Comparison of ENCODE assay signal across 9 cellular contexts in genomic region chr20:3798405-3798768, GRCh38. TPM values are rescaled to one million over a fixed set of nuclear protein-coding genes. Genes with fewer than 3 reads are reported as not detected.
DNase-seq lines count a peak whose midpoint lies in the region; ATAC-seq and TF ChIP-seq lines count a peak whose summit lies in the region.
"Had no signal": no experiment of that assay in that cellular context is flagged by ENCODE, and none has a peak within 500 bp of the region (broad histone marks: within the 10 kb centered on the region; RNA-seq: fewer than 3 reads in every experiment).

No MANE protein-coding gene starts in this region.

- peaks cover 55% of the 10 kb centered on the region for H3K79me2 ChIP-seq in ACC112 (ENCODE audit: control insufficient read depth, insufficient read depth, low read length, unreplicated experiment)

- H3K27ac ChIP-seq in ACC112 (ENCODE audit: low read depth, low read length): peak overlapping the region; percentile 60
- peak overlapping the region; percentile 29; the same call in 1 of the 2 replicates for H3K27ac ChIP-seq in IMR-90 (ENCODE audit: insufficient read depth, low read length)
- peak overlapping the region; percentile 86 for H3K27ac ChIP-seq in muscle layer of duodenum (ENCODE audit: low read length)

- H2BK5ac ChIP-seq in IMR-90 (ENCODE audit: low read depth, low read length, poor library complexity, severe bottlenecking): peak overlapping the region; percentile 39

- peaks cover 47% of the 10 kb centered on the region; the same call in 1 of the 2 replicates for H3K36me3 ChIP-seq in ACC112 (ENCODE audit: insufficient read depth, low read length)
- H3K36me3 ChIP-seq in IMR-90 (ENCODE audit: control insufficient read depth, insufficient read depth, low read length): peaks cover 44% of the 10 kb centered on the region
- peaks cover 17 to 37% of the 10 kb centered on the region in 2 donors for H3K36me3 ChIP-seq in muscle layer of duodenum (ENCODE audit: control insufficient read depth in 1 of 2, insufficient read depth in 2 of 2, low read length in 2 of 2)

- H3K14ac ChIP-seq in IMR-90 (replicated peaks; ENCODE audit: low read depth, low read length): peak overlapping the region; percentile 82

- peaks cover 54% of the 10 kb centered on the region for H3K36me3 Mint-ChIP-seq in central memory CD8-positive, alpha-beta T cell (ENCODE audit: insufficient read depth)

- BruUV-seq in IMR-90 (replicated peaks; lab: Mats Ljungman, UMichigan): no TSS peak

- peak overlapping the region; percentile 76 for H3K4me2 ChIP-seq in IMR-90 (ENCODE audit: low read depth, low read length)

- H3K23ac ChIP-seq in IMR-90 (ENCODE audit: low read depth, low read length): 0 out of 2 replicates have a peak overlapping the region, but pooled peaks have one; percentile 51

- no peak overlapping the region; the same call in 1 of the 2 replicates for H4K5ac ChIP-seq in IMR-90 (ENCODE audit: low read depth, low read length)

- H2AFZ ChIP-seq in ACC112 (ENCODE audit: low read length, unreplicated experiment): no peak overlapping the region
- no peak overlapping the region for H2AFZ ChIP-seq in IMR-90 (replicated peaks; ENCODE audit: low read length, poor library complexity)

- peaks cover 63% of the 10 kb centered on the region for H3K4me1 Mint-ChIP-seq in central memory CD8-positive, alpha-beta T cell

- H2AK5ac ChIP-seq in IMR-90 (ENCODE audit: low read depth, low read length): peak overlapping the region; percentile 69; the same call in 1 of the 2 replicates

- no peaks in the 10 kb centered on the region for H3K9me3 Mint-ChIP-seq in central memory CD8-positive, alpha-beta T cell

- H3K79me1 ChIP-seq in IMR-90 (ENCODE audit: low read depth in 1 of 2, low read length in 2 of 2): peaks cover 37 to 81% of the 10 kb centered on the region in 2 experiments

- 0 out of 2 replicates have a peak overlapping the region, but pooled peaks have one; percentile 66 for H2BK20ac ChIP-seq in IMR-90 (ENCODE audit: low read depth, low read length)

- H3K18ac ChIP-seq in IMR-90 (ENCODE audit: low read depth, low read length): no peak overlapping the region

- in situ Hi-C loops in IMR-90 (cut with MboI; ENCODE audit: low sequenced_read_pairs): no loop called here

- peak overlapping the region; percentile 60 for H2BK120ac ChIP-seq in IMR-90 (ENCODE audit: low read depth, low read length)

- dilution Hi-C loops in IMR-90 (cut with HindIII; ENCODE audit: low sequenced_read_pairs, unreplicated experiment): no loop called here

- peak overlapping the region; percentile 62 for H3K4ac ChIP-seq in IMR-90 (ENCODE audit: low read depth, low read length)

- TF ChIP-seq POLR2A in IMR-90 (IDR thresholded peaks at IDR 0.05; ENCODE audit: low read depth, low read length): no peak

- H3K9me1 ChIP-seq in IMR-90 (ENCODE audit: insufficient read depth, low read length): peaks cover 24% of the 10 kb centered on the region

- TF ChIP-seq CTCF in IMR-90 (conservative IDR thresholded peaks at IDR 0.05; ENCODE audit: low read depth, low read length): no peak

- H4K20me1 ChIP-seq in IMR-90 (ENCODE audit: insufficient read depth, low read length): no peaks in the 10 kb centered on the region

- CTCF ChIA-PET in IMR-90 (lab: Yijun Ruan, JAX): no interaction called here

- peak overlapping the region; percentile 55 for H2AK9ac ChIP-seq in IMR-90 (replicated peaks; ENCODE audit: low read depth, low read length, poor library complexity)

- WGBS in IMR-90 (ENCODE audit: extremely low coverage in 2 of 2, insufficient read length in 1 of 2), 2 experiments: no CpG with 5 or more reads among the region's 5 CpGs

- H3K4me3 ChIP-seq in ACC112 (ENCODE audit: low read depth, low read length) (peak overlapping the region; percentile 85), IMR-90 (ENCODE audit: insufficient read depth, low read depth, low read length) (no peak overlapping the region), muscle layer of duodenum (ENCODE audit: low read depth in 1 of 2, low read length in 2 of 2) (peak overlapping the region in 1 of 2 donors; percentile 51)

- intact Hi-C loops in IMR-90 (cut with micrococcal nuclease): loop anchor here (2.0 kb wide), 1 partner anchor 14 kb away; no protein-coding TSS in a partner anchor

- peak overlapping the region in 1 of 2 experiments; percentile 44; a peak in 2 of 4 replicates for H4K8ac ChIP-seq in IMR-90 (ENCODE audit: low read depth in 2 of 2, low read length in 2 of 2)

- ATAC-seq in IMR-90 (ENCODE audit: low read depth) (no peak), HG02938 (IDR thresholded peaks at IDR 0.05; ENCODE audit: unreplicated experiment) (no peak), HG03439 (IDR thresholded peaks at IDR 0.05; ENCODE audit: unreplicated experiment) (no peak)
- no peak for ATAC-seq in central memory CD8-positive, alpha-beta T cell (replicated peaks; ENCODE audit: extremely low read depth, poor library complexity, severe bottlenecking)

- DNase-seq in IMR-90 (no peak), dermis blood vessel endothelial cell (no peak)
- DNase-seq in central memory CD8-positive, alpha-beta T cell (ENCODE audit: low spot score in 2 of 2): no peak
- no peak for DNase-seq in stimulated activated CD4-positive, alpha-beta T cell treated with anti-CD3 and anti-CD28 coated beads, Interleukin-2, amount 100 ng/mL, for 24 hours
- DNase-seq: activated CD4-positive, alpha-beta T cell treated with anti-CD3 and anti-CD28 coated beads for 1 hour had no signal

- H3K4me1 ChIP-seq in ACC112 (ENCODE audit: control insufficient read depth, insufficient read depth, low read length, unreplicated experiment) (peaks cover 26% of the 10 kb centered on the region), IMR-90 (ENCODE audit: control insufficient read depth, insufficient read depth, low read length) (peaks cover 26% of the 10 kb centered on the region), muscle layer of duodenum (ENCODE audit: control insufficient read depth in 1 of 2, insufficient read depth in 2 of 2, low read length in 2 of 2) (peaks cover 20 to 49% of the 10 kb centered on the region in 2 donors)

- peak overlapping the region; percentile 99 for H3K4me3 Mint-ChIP-seq in central memory CD8-positive, alpha-beta T cell

- H3K27me3 ChIP-seq in ACC112 (ENCODE audit: insufficient read depth, low read length) (no peaks in the 10 kb centered on the region), IMR-90 (ENCODE audit: control insufficient read depth, insufficient read depth, low read length) (no peaks in the 10 kb centered on the region), muscle layer of duodenum (ENCODE audit: low read depth, low read length) (no peaks in the 10 kb centered on the region)

- H4K91ac ChIP-seq in IMR-90 (ENCODE audit: insufficient read depth, low read depth, low read length): peak overlapping the region; percentile 29

- peak overlapping the region; percentile 95 for H3K27ac Mint-ChIP-seq in central memory CD8-positive, alpha-beta T cell (ENCODE audit: low read depth)

- no peaks in the 10 kb centered on the region for H3K27me3 Mint-ChIP-seq in central memory CD8-positive, alpha-beta T cell

- H3K56ac ChIP-seq in IMR-90 (ENCODE audit: extremely low read depth, insufficient read depth, low read length): peak overlapping the region; percentile 56; the same call in 1 of the 2 replicates

- H3K9me3 ChIP-seq in IMR-90 (ENCODE audit: control insufficient read depth, insufficient read depth, low read length): no peaks in the 10 kb centered on the region
- H3K9me3 ChIP-seq in muscle layer of duodenum (ENCODE audit: control insufficient read depth in 1 of 2, low read length in 2 of 2): no peaks in the 10 kb centered on the region

- TF ChIP-seq RAD21 in IMR-90 (IDR thresholded peaks at IDR 0.05; ENCODE audit: low read length): no peak

- H2BK15ac ChIP-seq in IMR-90 (ENCODE audit: low read depth, low read length): no peak overlapping the region; the same call in 2 of the 3 replicates

- POLR2A ChIA-PET in IMR-90 (lab: Charles Lee; ENCODE audit: unreplicated experiment): interaction anchor here (0.5 to 0.7 kb wide), 2 partner anchors 54 to 95 kb away, joined by 3 to 7 read pairs; no protein-coding TSS in a partner anchor

- H3K9ac ChIP-seq in IMR-90 (ENCODE audit: low read depth, low read length): peak overlapping the region; percentile 19; the same call in 1 of the 2 replicates

TF ChIP-seq in IMR-90, 13 proteins besides CTCF, POLR2A, EP300 and RAD21 (continues in another document):
- TF ChIP-seq MXI1 (IDR thresholded peaks at IDR 0.05; ENCODE audit: borderline replicate concordance, low read depth, low read length): no peak
- no peak for TF ChIP-seq BHLHE40 (IDR thresholded peaks at IDR 0.05; ENCODE audit: low read depth, low read length)

RNA-seq across cellular contexts. Expression of gene CDC25B, which starts 2.3 kb away (rescaled TPM):
- total RNA-seq in IMR-90 (2012; rRNA removed) (14.5 and 14.7 TPM in 2 replicates), dermis blood vessel endothelial cell (28.8 and 91.1 TPM in 2 replicates)
- polyA plus RNA-seq in IMR-90 (2012; rRNA removed): 50.5 and 59.8 TPM in 2 replicates
- 35.2 and 48.2 TPM in 2 replicates for polyA plus RNA-seq in IMR-90 (2012; cell fraction: cytosol; rRNA removed)
- 165 TPM in 2 replicates for polyA plus RNA-seq in IMR-90 (2012; cell fraction: nucleus; rRNA removed; ENCODE audit: low replicate concordance)

RNA-seq across cellular contexts. Expression of gene CENPB, which starts 11.8 kb away (rescaled TPM):
- total RNA-seq in IMR-90 (2012; rRNA removed) (59.1 and 72.2 TPM in 2 replicates), dermis blood vessel endothelial cell (115 and 124 TPM in 2 replicates)
- polyA plus RNA-seq in IMR-90 (2012; rRNA removed): 45.7 and 49.3 TPM in 2 replicates
- 37.2 and 44.3 TPM in 2 replicates for polyA plus RNA-seq in IMR-90 (2012; cell fraction: cytosol; rRNA removed)
- polyA plus RNA-seq in IMR-90 (2012; cell fraction: nucleus; rRNA removed; ENCODE audit: low replicate concordance): 18.7 and 35.4 TPM in 2 replicates

RNA-seq across cellular contexts. Expression of gene SPEF1, which starts 17.1 kb away (rescaled TPM):
- total RNA-seq in IMR-90 (2012; rRNA removed) (under 0.01 TPM in 1 of 2 replicates, not detected in the other), dermis blood vessel endothelial cell (0.05 TPM in 1 of 2 replicates, not detected in the other)
- polyA plus RNA-seq in IMR-90 (2012; rRNA removed): 0.15 and 0.26 TPM in 2 replicates
- 0.30 and 0.54 TPM in 2 replicates for polyA plus RNA-seq in IMR-90 (2012; cell fraction: cytosol; rRNA removed)
- polyA plus RNA-seq in IMR-90 (2012; cell fraction: nucleus; rRNA removed; ENCODE audit: low replicate concordance): 0.58 and 0.99 TPM in 2 replicates

RNA-seq across cellular contexts. Expression of gene AP5S1, which starts 22.0 kb away (rescaled TPM):
- 11.4 and 11.7 TPM in 2 replicates for total RNA-seq in IMR-90 (2012; rRNA removed)
- 10.1 and 12.5 TPM in 2 replicates for polyA plus RNA-seq in IMR-90 (2012; rRNA removed)
- polyA plus RNA-seq in IMR-90 (2012; cell fraction: cytosol; rRNA removed): 10.6 and 20.2 TPM in 2 replicates
- 6.5 and 12.1 TPM in 2 replicates for polyA plus RNA-seq in IMR-90 (2012; cell fraction: nucleus; rRNA removed; ENCODE audit: low replicate concordance)
- total RNA-seq in dermis blood vessel endothelial cell: 22.3 and 31.6 TPM in 2 replicates

RNA-seq across cellular contexts. Expression of gene ADISSP, which starts 30.8 kb away (rescaled TPM):
- total RNA-seq in IMR-90 (2012; rRNA removed) (31.4 and 31.9 TPM in 2 replicates), dermis blood vessel endothelial cell (12.1 and 34.7 TPM in 2 replicates)
- polyA plus RNA-seq in IMR-90 (2012; rRNA removed): 58.2 and 65.0 TPM in 2 replicates
- 75.4 and 85.6 TPM in 2 replicates for polyA plus RNA-seq in IMR-90 (2012; cell fraction: cytosol; rRNA removed)
- polyA plus RNA-seq in IMR-90 (2012; cell fraction: nucleus; rRNA removed; ENCODE audit: low replicate concordance): 17.7 and 47.7 TPM in 2 replicates

Comparison
In these comparisons a context has a peak if more than half of its experiments do, and no peak if none do; other contexts are left out.
1. H3K27ac ChIP-seq: peak in every context shown above with its lines; median percentile 86 in muscle layer of duodenum; 60 in ACC112; 29 in IMR-90.